1 cellular context compared by ENCODE assay signal in genomic region chr11:47495856-47496217, GRCh38.
TF ChIP-seq lines count a peak whose summit lies in the region.

No MANE protein-coding gene starts in this region.

TF ChIP-seq in HepG2, 621 proteins besides CTCF, POLR2A, EP300 and RAD21:
- no peak for TF ChIP-seq ZNF674 (CRISPR knock-in tag; IDR thresholded peaks at IDR 0.05; ENCODE audit: low read depth)
- TF ChIP-seq ZBTB37 (CRISPR knock-in tag; IDR thresholded peaks at IDR 0.05) = no peak
- TF ChIP-seq ZNF468 (CRISPR knock-in tag; IDR thresholded peaks at IDR 0.05) = no peak
- no peak for TF ChIP-seq NFAT5 (CRISPR knock-in tag; IDR thresholded peaks at IDR 0.05)
- no peak for TF ChIP-seq HMG20A (CRISPR knock-in tag; IDR thresholded peaks at IDR 0.05; ENCODE audit: borderline replicate concordance)
- TF ChIP-seq JDP2 (CRISPR knock-in tag; IDR thresholded peaks at IDR 0.05; ENCODE audit: borderline replicate concordance) = no peak
- no peak for TF ChIP-seq ZNF775 (CRISPR knock-in tag; IDR thresholded peaks at IDR 0.05; ENCODE audit: borderline replicate concordance)
- TF ChIP-seq ZNF10 (CRISPR knock-in tag; IDR thresholded peaks at IDR 0.05; ENCODE audit: borderline replicate concordance, low read depth) = no peak
- no peak for TF ChIP-seq CCDC6 (CRISPR knock-in tag; IDR thresholded peaks at IDR 0.05)
- no peak for TF ChIP-seq ZNF746 (CRISPR knock-in tag; IDR thresholded peaks at IDR 0.05)
- no peak for TF ChIP-seq RBM22 (optimal IDR thresholded peaks at IDR 0.05; ENCODE audit: low read length)
- TF ChIP-seq ZNF687 (CRISPR knock-in tag; IDR thresholded peaks at IDR 0.05) = no peak
- TF ChIP-seq, protein P1, sequence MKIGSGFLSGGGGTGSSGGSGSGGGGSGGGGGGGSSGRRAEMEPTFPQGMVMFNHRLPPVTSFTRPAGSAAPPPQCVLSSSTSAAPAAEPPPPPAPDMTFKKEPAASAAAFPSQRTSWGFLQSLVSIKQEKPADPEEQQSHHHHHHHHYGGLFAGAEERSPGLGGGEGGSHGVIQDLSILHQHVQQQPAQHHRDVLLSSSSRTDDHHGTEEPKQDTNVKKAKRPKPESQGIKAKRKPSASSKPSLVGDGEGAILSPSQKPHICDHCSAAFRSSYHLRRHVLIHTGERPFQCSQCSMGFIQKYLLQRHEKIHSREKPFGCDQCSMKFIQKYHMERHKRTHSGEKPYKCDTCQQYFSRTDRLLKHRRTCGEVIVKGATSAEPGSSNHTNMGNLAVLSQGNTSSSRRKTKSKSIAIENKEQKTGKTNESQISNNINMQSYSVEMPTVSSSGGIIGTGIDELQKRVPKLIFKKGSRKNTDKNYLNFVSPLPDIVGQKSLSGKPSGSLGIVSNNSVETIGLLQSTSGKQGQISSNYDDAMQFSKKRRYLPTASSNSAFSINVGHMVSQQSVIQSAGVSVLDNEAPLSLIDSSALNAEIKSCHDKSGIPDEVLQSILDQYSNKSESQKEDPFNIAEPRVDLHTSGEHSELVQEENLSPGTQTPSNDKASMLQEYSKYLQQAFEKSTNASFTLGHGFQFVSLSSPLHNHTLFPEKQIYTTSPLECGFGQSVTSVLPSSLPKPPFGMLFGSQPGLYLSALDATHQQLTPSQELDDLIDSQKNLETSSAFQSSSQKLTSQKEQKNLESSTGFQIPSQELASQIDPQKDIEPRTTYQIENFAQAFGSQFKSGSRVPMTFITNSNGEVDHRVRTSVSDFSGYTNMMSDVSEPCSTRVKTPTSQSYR (CRISPR knock-in tag; IDR thresholded peaks at IDR 0.05; ENCODE audit: borderline replicate concordance) = no peak
- no peak for TF ChIP-seq ZNF737 (CRISPR knock-in tag; IDR thresholded peaks at IDR 0.05; ENCODE audit: borderline replicate concordance)
- no peak for TF ChIP-seq ZNF331 (CRISPR knock-in tag; IDR thresholded peaks at IDR 0.05)
- TF ChIP-seq CREB1 (IDR thresholded peaks at IDR 0.05) = no peak
- no peak for TF ChIP-seq CREB1 (CRISPR knock-in tag; IDR thresholded peaks at IDR 0.05)
- TF ChIP-seq MATR3 (CRISPR knock-in tag; IDR thresholded peaks at IDR 0.05) = no peak
- no peak for TF ChIP-seq ZNF766 (CRISPR knock-in tag; IDR thresholded peaks at IDR 0.05; ENCODE audit: borderline replicate concordance)
